ENCODE assay signal across 14 cellular contexts in genomic region chr20:46312075-46312944, GRCh38. TPM values are rescaled to one million over a fixed set of nuclear protein-coding genes. Genes with fewer than 3 reads are reported as not detected.
DNase-seq lines count a peak whose midpoint lies in the region; ATAC-seq and TF ChIP-seq lines count a peak whose summit lies in the region.
"Had no signal": no experiment of that assay in that cellular context is flagged by ENCODE, and none has a peak within 500 bp of the region (broad histone marks: within the 10 kb centered on the region; RNA-seq: fewer than 3 reads in every experiment).

No MANE protein-coding gene starts in this region.

- no peak overlapping the region for H3K4me3 Mint-ChIP-seq in activated naive CD8-positive, alpha-beta T cell treated with anti-CD3 and anti-CD28 coated beads, Interleukin-2, amount 50 U/mL, for 24 hours

- no peaks in the 10 kb centered on the region for H3K36me3 Mint-ChIP-seq in activated naive CD8-positive, alpha-beta T cell treated with anti-CD3 and anti-CD28 coated beads, Interleukin-2, amount 50 U/mL, for 24 hours (ENCODE audit: low read depth)

- intact Hi-C loops in A673 (cut with micrococcal nuclease; ENCODE audit: unreplicated experiment): no loop called here

- 1% methylated on average over 33 to 39 of the region's 47 CpGs for WGBS in mesodermal cell (ENCODE audit: insufficient coverage in 2 of 2), 2 experiments

- BruUV-seq in A673 (replicated peaks; lab: Mats Ljungman, UMichigan): no TSS peak

- H3K27ac Mint-ChIP-seq in activated naive CD8-positive, alpha-beta T cell treated with anti-CD3 and anti-CD28 coated beads, Interleukin-2, amount 50 U/mL, for 24 hours: no peak overlapping the region

- CTCF ChIA-PET in A673 (lab: Charles Lee): interaction anchor here (0.8 kb wide), 1 partner anchor 126 kb away, joined by 5 read pairs; no protein-coding TSS in a partner anchor

- H3K4me1 Mint-ChIP-seq in activated naive CD8-positive, alpha-beta T cell treated with anti-CD3 and anti-CD28 coated beads, Interleukin-2, amount 50 U/mL, for 24 hours: peaks cover 6% of the 10 kb centered on the region

- H3K9me3 Mint-ChIP-seq in activated naive CD8-positive, alpha-beta T cell treated with anti-CD3 and anti-CD28 coated beads, Interleukin-2, amount 50 U/mL, for 24 hours: no peaks in the 10 kb centered on the region
- H3K9me3 Mint-ChIP-seq: activated naive CD4-positive, alpha-beta T cell treated with anti-CD3 and anti-CD28 coated beads, Interleukin-2, amount 50 U/mL, for 72 hours; IgD-negative memory B cell had no signal

- DNase-seq in A673 (ENCODE audit: low spot score) (peak; percentile 9), NOMO-1 (lab: John Stamatoyannopoulos, UW; ENCODE audit: unreplicated experiment in 2 of 2) (no peak), NCI-H1436 treated with DMSO at 0.1 percent for 48 hours (lab: John Stamatoyannopoulos, UW) (no peak)
- peak; percentile 18 for DNase-seq in activated naive CD8-positive, alpha-beta T cell treated with anti-CD3 and anti-CD28 coated beads, Interleukin-2, amount 50 U/mL, for 24 hours
- DNase-seq: DMS 273 treated with DMSO at 0.1 percent for 48 hours, left ventricle myocardium superior had no signal

- H3K9me3 ChIP-seq in A673 (ENCODE audit: low read depth, low read length, poor library complexity, severe bottlenecking) (no peaks in the 10 kb centered on the region), mesodermal cell (ENCODE audit: control insufficient read depth, low read length) (no peaks in the 10 kb centered on the region)

- H3K36me3 ChIP-seq in A673 (ENCODE audit: insufficient read depth, low read length, poor library complexity, severe bottlenecking) (no peaks in the 10 kb centered on the region), mesodermal cell (ENCODE audit: control insufficient read depth, insufficient read depth, low read length) (no peaks in the 10 kb centered on the region)

- POLR2A ChIA-PET in A673 (lab: Charles Lee; ENCODE audit: low non-redundant PET): no interaction called here

- H3K4me1 ChIP-seq in A673 (ENCODE audit: insufficient read depth, low read length, poor library complexity, severe bottlenecking) (peaks cover 5% of the 10 kb centered on the region), mesodermal cell (ENCODE audit: control insufficient read depth, insufficient read depth, low read length, poor library complexity, severe bottlenecking) (no peaks in the 10 kb centered on the region)

- peak overlapping the region; percentile 3 for H3K4me3 ChIP-seq in A673 (ENCODE audit: low read depth, low read length, poor library complexity, severe bottlenecking)
- H3K4me3 ChIP-seq in mesodermal cell (ENCODE audit: extremely low read depth, insufficient read depth, low read length, poor library complexity, severe bottlenecking): peak overlapping the region; percentile 18

- peaks cover 78% of the 10 kb centered on the region for H3K27me3 Mint-ChIP-seq in activated naive CD8-positive, alpha-beta T cell treated with anti-CD3 and anti-CD28 coated beads, Interleukin-2, amount 50 U/mL, for 24 hours

- ATAC-seq in activated naive CD8-positive, alpha-beta T cell treated with anti-CD3 and anti-CD28 coated beads, Interleukin-2, amount 50 U/mL, for 24 hours: no peak
- no peak for ATAC-seq in GM18520 (IDR thresholded peaks at IDR 0.05; ENCODE audit: unreplicated experiment)
- ATAC-seq in GM18870 (IDR thresholded peaks at IDR 0.05; ENCODE audit: unreplicated experiment): no peak
- ATAC-seq: activated naive CD4-positive, alpha-beta T cell treated with anti-CD3 and anti-CD28 coated beads, Interleukin-2, amount 50 U/mL, for 72 hours; left ventricle myocardium superior had no signal

- TF ChIP-seq CTCF in A673 (conservative IDR thresholded peaks at IDR 0.05; ENCODE audit: low read depth, low read length): peak; percentile 29; the same call in 1 of the 2 replicates
- TF ChIP-seq CTCF in GM12872 (IDR thresholded peaks at IDR 0.05; ENCODE audit: insufficient read depth, low read depth, low read length): 0 out of 3 replicates have a peak, but pooled peaks have one; percentile 10

- peaks cover 97% of the 10 kb centered on the region for H3K27me3 ChIP-seq in A673 (replicated peaks; ENCODE audit: insufficient read depth, low read depth, low read length, poor library complexity)

- H3K27ac ChIP-seq in A673 (ENCODE audit: low read depth, low read length, poor library complexity, severe bottlenecking) (no peak overlapping the region), mesodermal cell (ENCODE audit: low read depth, low read length, severe bottlenecking) (no peak overlapping the region)
- H3K27ac ChIP-seq: epithelial cell of prostate had no signal

RNA-seq across cellular contexts. Expression of gene CDH22, which starts 4.0 kb away (rescaled TPM):
- not detected in 2 replicates for total RNA-seq in A673 (2021)
- 0.29 TPM for polyA plus RNA-seq in mesodermal cell (2013, experiment 1 of 2)
- 0.15 TPM for polyA plus RNA-seq in mesodermal cell (2013, experiment 2 of 2)
- total RNA-seq: T-helper 2 cell treated with Interferon-gamma antibody and Interleukin-4, amounts not matched to agents 100 ng/mL and 5 ng/mL, for 36 hours had no signal
- polyA plus RNA-seq: IgD-negative memory B cell had no signal

Comparison
In these comparisons a context has a peak if more than half of its experiments do, and no peak if none do; other contexts are left out.
1. DNase-seq: peak in A673 (single experiment) and activated naive CD8-positive, alpha-beta T cell treated with anti-CD3 and anti-CD28 coated beads, Interleukin-2, amount 50 U/mL, for 24 hours (single experiment); none in NOMO-1 (0 of 2) and NCI-H1436 treated with DMSO at 0.1 percent for 48 hours (single experiment).